Comparison of ENCODE assay signal across 36 cellular contexts in the genomic region with DNA sequence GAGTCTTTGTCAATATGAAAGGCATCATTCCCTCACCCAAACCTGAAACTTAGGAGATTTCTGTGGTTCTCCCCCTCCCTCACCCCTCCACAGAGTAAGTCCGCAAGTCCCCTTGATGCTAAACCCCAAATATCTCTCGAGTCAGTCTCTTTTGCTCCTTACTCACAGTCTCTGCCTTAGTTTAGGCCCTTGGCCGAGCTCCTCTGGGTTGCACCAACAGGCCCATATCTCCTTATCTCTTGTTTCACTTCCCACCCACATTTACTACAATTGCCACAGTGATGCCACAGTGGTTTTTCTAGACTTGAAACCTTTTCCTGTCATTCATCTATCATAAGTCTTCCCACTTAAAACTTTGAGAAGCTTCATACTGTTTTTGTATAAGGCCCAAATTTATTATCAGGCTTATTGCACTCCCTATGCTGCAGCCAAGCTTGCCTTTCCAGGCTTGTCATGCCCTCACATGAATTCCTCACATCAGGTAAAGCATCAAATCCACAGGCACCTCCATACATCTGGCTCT. TPM values are rescaled to one million over a fixed set of nuclear protein-coding genes. Genes with fewer than 3 reads are reported as not detected.
DNase-seq lines count a peak whose midpoint lies in the region; ATAC-seq, FAIRE-seq and TF ChIP-seq lines count a peak whose summit lies in the region.
"Had no signal": no experiment of that assay in that cellular context is flagged by ENCODE, and none has a peak within 500 bp of the region (broad histone marks: within the 10 kb centered on the region; RNA-seq: fewer than 3 reads in every experiment).

No MANE protein-coding gene starts in this region.

- H4K20me1 ChIP-seq in BLaER1 treated with 17β-estradiol and CSF1 and Interleukin-3, amounts not matched to agents 10 nM and 100 nM, result no peaks in the 10 kb centered on the region

- TF ChIP-seq EP300 in ovary (IDR thresholded peaks at IDR 0.05), result no peak

- H3K4me2 ChIP-seq in BLaER1 treated with 17β-estradiol and CSF1 and Interleukin-3, amounts not matched to agents 10 nM and 100 nM, result peak overlapping the region in 7 of 11 experiments; percentile 0 to 58 (median 34); a peak in 9 of 22 replicates
- H3K4me2 ChIP-seq: hepatocyte, neural progenitor cell, smooth muscle cell had no signal

- 61 to 71% (median 64%) methylated on average over 3 of the region's 3 CpGs for WGBS in ovary, 3 donors

- no peaks in the 10 kb centered on the region for H3K27me3 ChIP-seq in BLaER1 treated with 17β-estradiol and CSF1 and Interleukin-3, amounts not matched to agents 10 nM and 100 nM
- H3K27me3 ChIP-seq in bronchial epithelial cell (ENCODE audit: control insufficient read depth, insufficient read depth, low read length) (no peaks in the 10 kb centered on the region), ovary (no peaks in the 10 kb centered on the region)
- H3K27me3 ChIP-seq: gastroesophageal sphincter, hepatocyte, MG63, neural progenitor cell, right atrium auricular region had no signal

- H3K9ac ChIP-seq in BLaER1 treated with 17β-estradiol and CSF1 and Interleukin-3, amounts not matched to agents 10 nM and 100 nM, result no peak overlapping the region
- H3K9ac ChIP-seq: neural progenitor cell had no signal

- H3K27ac ChIP-seq in BLaER1 treated with 17β-estradiol and CSF1 and Interleukin-3, amounts not matched to agents 10 nM and 100 nM, result no peak overlapping the region
- no peak overlapping the region for H3K27ac ChIP-seq in ovary
- H3K27ac ChIP-seq: breast epithelium, C4-2B, dorsolateral prefrontal cortex, gastroesophageal sphincter, hepatocyte, neural progenitor cell, right atrium auricular region had no signal

- no peak overlapping the region for H3K4me3 ChIP-seq in BLaER1 treated with 17β-estradiol and CSF1 and Interleukin-3, amounts not matched to agents 10 nM and 100 nM
- no peak overlapping the region for H3K4me3 ChIP-seq in bronchial epithelial cell (ENCODE audit: low read depth, low read length)
- no peak overlapping the region for H3K4me3 ChIP-seq in ovary
- H3K4me3 ChIP-seq: breast epithelium, dorsolateral prefrontal cortex, gastroesophageal sphincter, hepatocyte, MG63, neural progenitor cell, right atrium auricular region, smooth muscle cell had no signal

- TF ChIP-seq POLR2A in GM12891 (IDR thresholded peaks at IDR 0.05; ENCODE audit: low read depth, low read length), result no peak
- TF ChIP-seq POLR2A in ovary (IDR thresholded peaks at IDR 0.05), result no peak

- peak; percentile 31 for FAIRE-seq in GM12891 (lab: Jason Lieb, UNC)
- FAIRE-seq in bronchial epithelial cell (lab: Jason Lieb, UNC), result peak; percentile 68
- FAIRE-seq: endothelial cell of umbilical vein, H54, HTR-8/SVneo had no signal

- TF ChIP-seq CTCF in bronchial epithelial cell (IDR thresholded peaks at IDR 0.05; ENCODE audit: insufficient read depth, low read length, severe bottlenecking) (no peak), ovary (IDR thresholded peaks at IDR 0.05) (no peak)

- intact Hi-C loops in ovary (cut with DNase I), result no loop called here

- ATAC-seq in HG02870 (IDR thresholded peaks at IDR 0.05; ENCODE audit: unreplicated experiment), result no peak
- ATAC-seq in HG03521 (IDR thresholded peaks at IDR 0.05; ENCODE audit: unreplicated experiment), result no peak
- ATAC-seq: gastroesophageal sphincter, left colon, PC-3 had no signal

- H3K4me1 ChIP-seq in BLaER1 treated with 17β-estradiol and CSF1 and Interleukin-3, amounts not matched to agents 10 nM and 100 nM, result peaks cover 3 to 11% (median 6%) of the 10 kb centered on the region in 10 experiments; a peak in 13 of 20 replicates
- no peaks in the 10 kb centered on the region for H3K4me1 ChIP-seq in ovary (ENCODE audit: insufficient read depth)
- H3K4me1 ChIP-seq: breast epithelium, gastroesophageal sphincter, neural progenitor cell, right atrium auricular region had no signal

- H3K36me3 ChIP-seq in BLaER1 treated with 17β-estradiol and CSF1 and Interleukin-3, amounts not matched to agents 10 nM and 100 nM, result no peaks in the 10 kb centered on the region
- H3K36me3 ChIP-seq in bronchial epithelial cell (ENCODE audit: control insufficient read depth, insufficient read depth, low read length) (no peaks in the 10 kb centered on the region), ovary (no peaks in the 10 kb centered on the region)
- H3K36me3 ChIP-seq: breast epithelium, gastroesophageal sphincter, MG63, right atrium auricular region had no signal

- H3K9me3 ChIP-seq in BLaER1 treated with 17β-estradiol and CSF1 and Interleukin-3, amounts not matched to agents 10 nM and 100 nM (replicated peaks in 1 of 11), result peaks cover 0 to 7% (median 0%) of the 10 kb centered on the region in 11 experiments; a peak in 3 of 22 replicates
- H3K9me3 ChIP-seq in ovary, result no peaks in the 10 kb centered on the region
- H3K9me3 ChIP-seq: MG63 had no signal

- no peak for DNase-seq in GM12891 (ENCODE audit: insufficient read length, low spot score)
- peak; percentile 85 for DNase-seq in MV-4-11 (lab: John Stamatoyannopoulos, UW)
- DNase-seq in bronchial epithelial cell (ENCODE audit: low read depth), result no peak
- DNase-seq in ovary, result no peak
- DNase-seq: activated CD4-positive, alpha-beta T cell treated with anti-CD3 and anti-CD28 coated beads for 4 hours; activated naive CD4-positive, alpha-beta T cell treated with anti-CD3 and anti-CD28 coated beads for 36 hours; amygdala; DMS79; dorsolateral prefrontal cortex; KBM-7; left colon; mammary epithelial cell; MG63; NCI-H1436; NCI-H2081 treated with DMSO at 0.1 percent for 48 hours; NCI-H774; PC-3; stimulated activated CD4-positive, alpha-beta T cell treated with anti-CD3 and anti-CD28 coated beads, Interleukin-2, amount 100 ng/mL, for 24 hours; substantia nigra had no signal

TF ChIP-seq in GM12891, 5 proteins besides CTCF, POLR2A, EP300 and RAD21:
- no peak for TF ChIP-seq TAF1 (IDR thresholded peaks at IDR 0.05; ENCODE audit: low read depth, low read length)
- no peak for TF ChIP-seq PAX5 (IDR thresholded peaks at IDR 0.05; ENCODE audit: insufficient read depth, low read length, severe bottlenecking)
- TF ChIP-seq POLR2AphosphoS5 (IDR thresholded peaks at IDR 0.05; ENCODE audit: low read depth, low read length), result no peak
- no peak for TF ChIP-seq POU2F2 (IDR thresholded peaks at IDR 0.05; ENCODE audit: low read depth, low read length)
- peak; percentile 52 for TF ChIP-seq SPI1 (IDR thresholded peaks at IDR 0.05; ENCODE audit: low read depth, low read length)

RNA-seq across cellular contexts. Expression of a gene that starts 23.3 kb away (rescaled TPM):
- polyA plus RNA-seq in GM12891 (2012; ENCODE audit: low read depth, missing spikeins), result 2.0 TPM
- total RNA-seq in bronchial epithelial cell, result not detected in 2 replicates
- total RNA-seq in ovary, result not detected
- not detected for polyA plus RNA-seq in ovary
- total RNA-seq: activated naive CD4-positive, alpha-beta T cell treated with anti-CD3 and anti-CD28 coated beads for 36 hours; activated T-helper 1 cell treated with anti-CD3 and anti-CD28 coated beads, Interleukin-12 subunit alpha, Interleukin-12 subunit beta, Interleukin-2, Interleukin-4 antibody, amounts not matched to agents 30 ng/mL and 10 ng/mL and 1 ng/mL, durations not matched to agents 14 hours and 24 hours and 36 hours; breast epithelium; endothelial cell of umbilical vein; fibroblast of lung; hepatocyte; left colon; mammary epithelial cell; PC-3; right atrium auricular region; T-helper 2 cell treated with Interferon-gamma antibody and Interleukin-4, amounts not matched to agents 100 ng/mL and 5 ng/mL, for 36 hours had no signal
- polyA plus RNA-seq: AG04450, endothelial cell of umbilical vein, fibroblast of lung, hepatocyte, mammary epithelial cell had no signal
